Comparison of ENCODE assay signal across 20 cellular contexts in the genomic region with DNA sequence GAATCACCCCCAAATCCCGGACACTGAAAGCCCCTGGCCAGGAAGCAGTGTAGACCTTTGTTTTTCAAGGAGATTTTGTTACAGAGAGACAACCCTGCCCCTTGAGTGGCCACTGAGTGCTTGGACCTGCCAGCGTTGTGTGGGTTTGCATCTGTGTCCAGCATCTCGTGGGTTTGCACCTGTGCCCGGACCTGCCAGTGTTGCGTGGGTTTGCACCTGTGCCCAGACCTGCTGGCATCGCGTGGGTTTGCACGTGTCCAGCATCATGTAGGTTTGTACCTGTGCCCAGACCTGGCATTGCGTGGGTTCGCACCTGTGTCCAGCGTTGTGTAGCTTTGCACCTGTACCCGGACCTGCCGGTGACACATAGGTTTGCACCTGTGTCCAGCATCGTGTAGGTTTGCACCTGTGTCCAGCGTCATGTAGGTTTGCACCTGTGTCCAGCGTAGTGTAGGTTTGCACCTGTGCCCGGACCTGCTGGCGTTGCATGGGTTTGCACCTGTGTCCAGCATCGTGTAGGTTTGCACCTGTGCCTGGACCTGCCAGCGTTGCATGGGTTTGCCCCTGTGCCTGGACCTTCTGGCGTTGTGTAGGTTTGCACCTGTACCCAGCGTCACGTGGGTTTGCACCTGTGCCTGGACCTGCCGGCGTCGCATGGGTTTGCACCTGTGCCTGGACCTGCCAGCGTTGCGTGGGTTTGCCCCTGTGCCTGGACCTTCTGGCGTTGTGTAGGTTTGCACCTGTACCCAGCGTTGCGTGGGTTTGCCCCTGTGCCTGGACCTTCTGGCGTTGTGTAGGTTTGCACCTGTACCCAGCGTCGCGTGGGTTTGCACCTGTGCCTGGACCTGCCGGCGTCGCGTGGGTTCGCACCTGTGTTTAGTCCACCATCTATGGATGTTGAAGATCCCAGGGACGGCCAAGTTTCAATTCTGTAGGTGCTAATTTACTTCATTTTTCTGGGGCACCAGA.
"Had no signal": no experiment of that assay in that cellular context is flagged by ENCODE, and none has a peak within 500 bp of the region (broad histone marks: within the 10 kb centered on the region; RNA-seq: fewer than 3 reads in every experiment).

No MANE protein-coding gene starts in this region.

- H3K9me3 ChIP-seq: esophagus squamous epithelium, psoas muscle, stomach, thoracic aorta had no signal

- H3K27ac ChIP-seq: esophagus squamous epithelium, parathyroid adenoma, psoas muscle, stomach, thoracic aorta had no signal

- H3K27ac Mint-ChIP-seq: dendritic cell treated with granulocyte-macrophage colony-stimulating factor and Interleukin-4, amounts not matched to agents 40 ng/mL and 50 ng/mL, for 4 days; mesothelial cell of epicardium; natural killer cell; stimulated activated naive B cell treated with anti-CD40 and anti-IgM and Interleukin-4, amounts not matched to agents 10 μg/mL and 1 μg/mL and 100 μg/mL, for 72 hours had no signal

- H3K36me3 ChIP-seq: esophagus squamous epithelium, stomach, thoracic aorta had no signal

- H3K4me1 Mint-ChIP-seq: mesothelial cell of epicardium; neural crest cell; stimulated activated naive B cell treated with anti-CD40 and anti-IgM and Interleukin-4, amounts not matched to agents 10 μg/mL and 1 μg/mL and 100 μg/mL, for 72 hours had no signal

- DNase-seq: cerebellar nuclear complex; effector memory CD8-positive, alpha-beta T cell; esophagus squamous epithelium; foreskin fibroblast; natural killer cell; nucleus accumbens; psoas muscle; retina; stimulated activated CD4-positive, alpha-beta T cell treated with anti-CD3 and anti-CD28 coated beads, Interleukin-2, amount 100 ng/mL, for 24 hours; stimulated activated CD4-positive, alpha-beta T cell treated with anti-CD3 and anti-CD28 coated beads, Interleukin-4, amount 100 ng/mL, for 4 hours; stimulated activated naive B cell treated with anti-CD40 and anti-IgM and Interleukin-4, amounts not matched to agents 10 μg/mL and 1 μg/mL and 100 μg/mL, for 72 hours; stomach; substantia nigra; trophoblast cell had no signal

- H3K9me3 Mint-ChIP-seq: dendritic cell treated with granulocyte-macrophage colony-stimulating factor and Interleukin-4, amounts not matched to agents 40 ng/mL and 50 ng/mL, for 4 days; mesothelial cell of epicardium; neural crest cell had no signal

- H3K4me3 ChIP-seq: esophagus squamous epithelium, psoas muscle, stomach, thoracic aorta had no signal

- H3K27me3 Mint-ChIP-seq: dendritic cell treated with granulocyte-macrophage colony-stimulating factor and Interleukin-4, amounts not matched to agents 40 ng/mL and 50 ng/mL, for 4 days had no signal

- ATAC-seq: effector memory CD8-positive, alpha-beta T cell; natural killer cell; psoas muscle; sciatic nerve; stimulated activated naive B cell treated with anti-CD40 and anti-IgM and Interleukin-4, amounts not matched to agents 10 μg/mL and 1 μg/mL and 100 μg/mL, for 72 hours had no signal

- H3K4me3 Mint-ChIP-seq: dendritic cell treated with granulocyte-macrophage colony-stimulating factor and Interleukin-4, amounts not matched to agents 40 ng/mL and 50 ng/mL, for 4 days; effector memory CD8-positive, alpha-beta T cell; mesothelial cell of epicardium; natural killer cell; neural crest cell; stimulated activated naive B cell treated with anti-CD40 and anti-IgM and Interleukin-4, amounts not matched to agents 10 μg/mL and 1 μg/mL and 100 μg/mL, for 72 hours had no signal

- H3K4me1 ChIP-seq: esophagus squamous epithelium, parathyroid adenoma, psoas muscle, stomach had no signal

- H3K27me3 ChIP-seq: esophagus squamous epithelium, stomach had no signal

- H3K36me3 Mint-ChIP-seq: mesothelial cell of epicardium; natural killer cell; stimulated activated naive B cell treated with anti-CD40 and anti-IgM and Interleukin-4, amounts not matched to agents 10 μg/mL and 1 μg/mL and 100 μg/mL, for 72 hours had no signal
